In genomic region chr20:53408728-53409157, GRCh38 we compare ENCODE assay signal across 20 cellular contexts.
DNase-seq lines count a peak whose midpoint lies in the region; ATAC-seq and TF ChIP-seq lines count a peak whose summit lies in the region.
"Had no signal": no experiment of that assay in that cellular context is flagged by ENCODE, and none has a peak within 500 bp of the region (broad histone marks: within the 10 kb centered on the region; RNA-seq: fewer than 3 reads in every experiment).

No MANE protein-coding gene starts in this region.

- no peak for TF ChIP-seq CTCF in LNCaP clone FGC (IDR thresholded peaks at IDR 0.05; ENCODE audit: control insufficient read depth, extremely low read depth, insufficient read depth)

- H3K4me3 ChIP-seq in LNCaP clone FGC (ENCODE audit: low read depth, low read length): no peak overlapping the region
- H3K4me3 ChIP-seq: body of pancreas, dorsolateral prefrontal cortex, pancreas, vagina had no signal

- intact Hi-C loops in left ventricle myocardium superior (cut with micrococcal nuclease): no loop called here

- ATAC-seq in left ventricle myocardium superior: peak; percentile 60
- ATAC-seq: body of pancreas; esophagus mucosa; pancreas; stimulated activated naive CD8-positive, alpha-beta T cell treated with anti-CD3 and anti-CD28 coated beads, Interleukin-15, Interleukin-2, amounts not matched to agents 100 U/mL and 50 U/mL, for 24 hours had no signal

- DNase-seq in AG08395 (ENCODE audit: low spot score) (peak; percentile 37), LNCaP clone FGC (ENCODE audit: low read depth) (peak; percentile 87), OCI-M1 (lab: John Stamatoyannopoulos, UW) (peak; percentile 11), left ventricle myocardium superior (no peak), hypothalamus (lab: John Stamatoyannopoulos, UW) (no peak), NCI-H1048 (lab: John Stamatoyannopoulos, UW) (no peak), superior temporal gyrus (ENCODE audit: extremely low spot score) (no peak)
- no peak for DNase-seq in stimulated activated CD4-positive, alpha-beta T cell treated with anti-CD3 and anti-CD28 coated beads, Interleukin-1b, Interleukin-23, amount 100 ng/mL, for 48 hours
- DNase-seq: activated CD8-positive, alpha-beta memory T cell treated with anti-CD3 and anti-CD28 coated beads, Interleukin-2, amount 50 U/mL, for 48 hours; activated naive CD4-positive, alpha-beta T cell treated with anti-CD3 and anti-CD28 coated beads for 36 hours; body of pancreas; Caco-2; dorsolateral prefrontal cortex; hippocampal formation; MV-4-11; pancreas; stimulated activated naive CD8-positive, alpha-beta T cell treated with anti-CD3 and anti-CD28 coated beads, Interleukin-15, Interleukin-2, amounts not matched to agents 100 U/mL and 50 U/mL, for 24 hours; T-helper 1 cell had no signal

Comparison
In these comparisons a context has a peak if more than half of its experiments do, and no peak if none do; other contexts are left out.
1. DNase-seq: peak in AG08395 (single experiment), LNCaP clone FGC (single experiment) and OCI-M1 (single experiment); none in left ventricle myocardium superior (single experiment), hypothalamus (0 of 51), NCI-H1048 (single experiment), stimulated activated CD4-positive, alpha-beta T cell treated with anti-CD3 and anti-CD28 coated beads, Interleukin-1b, Interleukin-23, amount 100 ng/mL, for 48 hours (single experiment) and superior temporal gyrus (single experiment).